In genomic region chr20:31712564-31713311, GRCh38 we compare ENCODE assay signal across 1 cellular context.
TF ChIP-seq lines count a peak whose summit lies in the region.

No MANE protein-coding gene starts in this region.

TF ChIP-seq in H1, 55 proteins besides CTCF, POLR2A, EP300 and RAD21:
- TF ChIP-seq GTF2F1 (IDR thresholded peaks at IDR 0.05; ENCODE audit: borderline replicate concordance, low read depth, low read length), result no peak
- no peak for TF ChIP-seq SP2 (IDR thresholded peaks at IDR 0.05; ENCODE audit: low read length)
- no peak for TF ChIP-seq SRF (IDR thresholded peaks at IDR 0.05; ENCODE audit: low read depth, low read length)
- TF ChIP-seq SAP30 (IDR thresholded peaks at IDR 0.05; ENCODE audit: insufficient read depth, insufficient replicate concordance, low read length), result no peak
- TF ChIP-seq RXRA (IDR thresholded peaks at IDR 0.05; ENCODE audit: insufficient read depth, low read depth, low read length), result no peak
- no peak; the same call in 1 of the 2 replicates for TF ChIP-seq USF2 (IDR thresholded peaks at IDR 0.05; ENCODE audit: low read length)
- no peak for TF ChIP-seq EGR1 (IDR thresholded peaks at IDR 0.05; ENCODE audit: borderline replicate concordance, low read depth, low read length)
- no peak for TF ChIP-seq E2F6 (IDR thresholded peaks at IDR 0.05)
- peak; percentile 91 for TF ChIP-seq SP1 (IDR thresholded peaks at IDR 0.05; ENCODE audit: low read depth, low read length)
- peak; percentile 10 for TF ChIP-seq KDM4A (IDR thresholded peaks at IDR 0.05; ENCODE audit: low read depth, low read length, severe bottlenecking)
- TF ChIP-seq TAF7 (optimal IDR thresholded peaks at IDR 0.05; ENCODE audit: borderline replicate concordance, low read depth, low read length), result no peak
- peak; percentile 95 for TF ChIP-seq ASH2L (IDR thresholded peaks at IDR 0.05; ENCODE audit: low read length)
- no peak for TF ChIP-seq SP4 (IDR thresholded peaks at IDR 0.05; ENCODE audit: low read length)
- TF ChIP-seq CHD2 (IDR thresholded peaks at IDR 0.05; ENCODE audit: low read length), result peak; percentile 32; the same call in 1 of the 2 replicates
- TF ChIP-seq FOSL1 (IDR thresholded peaks at IDR 0.05; ENCODE audit: insufficient read depth, low read depth, low read length), result no peak
- TF ChIP-seq RBBP5 (IDR thresholded peaks at IDR 0.05; ENCODE audit: borderline replicate concordance, low read depth, low read length), result peak; percentile 70; the same call in 1 of the 2 replicates
- TF ChIP-seq MAX (IDR thresholded peaks at IDR 0.05), result peak; percentile 84
- TF ChIP-seq ATF2 (IDR thresholded peaks at IDR 0.05; ENCODE audit: low read length), result no peak
- TF ChIP-seq CTBP2 (IDR thresholded peaks at IDR 0.05; ENCODE audit: borderline replicate concordance, insufficient read depth, insufficient read length, low read length), result peak; percentile 24
- no peak for TF ChIP-seq BRCA1 (IDR thresholded peaks at IDR 0.05; ENCODE audit: low read depth, low read length)
- TF ChIP-seq HDAC6 (IDR thresholded peaks at IDR 0.05; ENCODE audit: low read depth, low read length), result no peak
- no peak for TF ChIP-seq TBP (IDR thresholded peaks at IDR 0.05; ENCODE audit: low read depth, low read length)
- TF ChIP-seq POU5F1 (IDR thresholded peaks at IDR 0.05; ENCODE audit: low read depth, low read length), result no peak
- TF ChIP-seq YY1 (IDR thresholded peaks at IDR 0.05; ENCODE audit: low read depth, low read length), result 0 out of 2 replicates have a peak, but pooled peaks have one; percentile 51
- peak in 1 of 2 experiments; percentile 55; a peak in 1 of 4 replicates for TF ChIP-seq HDAC2 (IDR thresholded peaks at IDR 0.05; ENCODE audit: borderline replicate concordance in 1 of 2, low read depth in 2 of 2, low read length in 2 of 2)
- TF ChIP-seq RNF2 (IDR thresholded peaks at IDR 0.05; ENCODE audit: borderline replicate concordance, low read depth, low read length, missing control alignments, poor library complexity, severe bottlenecking), result no peak
- TF ChIP-seq KDM5A (IDR thresholded peaks at IDR 0.05; ENCODE audit: low read length), result no peak
- TF ChIP-seq ATF3 (IDR thresholded peaks at IDR 0.05; ENCODE audit: insufficient read depth, low read depth, low read length), result no peak
- TF ChIP-seq RFX5 (IDR thresholded peaks at IDR 0.05; ENCODE audit: borderline replicate concordance, low read depth, low read length), result no peak
- TF ChIP-seq ZNF274 (IDR thresholded peaks at IDR 0.05; ENCODE audit: borderline replicate concordance, extremely low read depth, low read length), result no peak
- no peak for TF ChIP-seq JUN (IDR thresholded peaks at IDR 0.05; ENCODE audit: low read depth, low read length)
- no peak for TF ChIP-seq CBX5 (IDR thresholded peaks at IDR 0.05; ENCODE audit: low read depth, low read length)
- TF ChIP-seq SIN3A (conservative IDR thresholded peaks at IDR 0.05 in 1 of 2, IDR thresholded peaks at IDR 0.05 in 1 of 2; ENCODE audit: low read depth in 1 of 2, low read length in 2 of 2), result peak; percentile 56 to 65; a peak in 1 of 4 replicates
- TF ChIP-seq MAFK (IDR thresholded peaks at IDR 0.05; ENCODE audit: low read depth, low read length), result no peak
- TF ChIP-seq CEBPB (IDR thresholded peaks at IDR 0.05; ENCODE audit: low read depth, low read length), result no peak
- TF ChIP-seq TCF12 (IDR thresholded peaks at IDR 0.05; ENCODE audit: low read depth, low read length), result peak; percentile 63; the same call in 1 of the 2 replicates
- peak in 1 of 2 experiments; percentile 16 for TF ChIP-seq BCL11A (IDR thresholded peaks at IDR 0.05; ENCODE audit: low read depth in 2 of 2, low read length in 2 of 2)
- TF ChIP-seq SUZ12 (IDR thresholded peaks at IDR 0.05; ENCODE audit: low read length), result no peak
- peak; percentile 57 for TF ChIP-seq NANOG (IDR thresholded peaks at IDR 0.05; ENCODE audit: insufficient read depth, low read depth, low read length, poor library complexity, severe bottlenecking)
- no peak for TF ChIP-seq SIX5 (IDR thresholded peaks at IDR 0.05; ENCODE audit: low read depth, low read length)
- TF ChIP-seq CBX8 (IDR thresholded peaks at IDR 0.05; ENCODE audit: borderline replicate concordance, low read depth, low read length), result no peak
- peak; percentile 91 for TF ChIP-seq TEAD4 (IDR thresholded peaks at IDR 0.05; ENCODE audit: low read depth, low read length)
- no peak for TF ChIP-seq CHD7 (IDR thresholded peaks at IDR 0.05; ENCODE audit: insufficient replicate concordance, low read length)
- TF ChIP-seq PHF8 (conservative IDR thresholded peaks at IDR 0.05; ENCODE audit: low read depth, low read length), result no peak
- no peak for TF ChIP-seq JUND (IDR thresholded peaks at IDR 0.05; ENCODE audit: low read length)
- TF ChIP-seq CHD1 (IDR thresholded peaks at IDR 0.05; ENCODE audit: low read depth, low read length), result no peak
- TF ChIP-seq GABPA (IDR thresholded peaks at IDR 0.05; ENCODE audit: borderline replicate concordance, insufficient read depth, low read length), result no peak
- TF ChIP-seq BACH1 (IDR thresholded peaks at IDR 0.05; ENCODE audit: low read length), result no peak
- TF ChIP-seq EZH2 (IDR thresholded peaks at IDR 0.05; ENCODE audit: low read depth, low read length, severe bottlenecking), result no peak
- TF ChIP-seq NRF1 (IDR thresholded peaks at IDR 0.05; ENCODE audit: low read depth, low read length), result no peak
- TF ChIP-seq POLR2AphosphoS5 (IDR thresholded peaks at IDR 0.05; ENCODE audit: low read depth, low read length), result peak; percentile 71; the same call in 1 of the 2 replicates
- TF ChIP-seq KDM1A (IDR thresholded peaks at IDR 0.05; ENCODE audit: borderline replicate concordance, low read length), result no peak
- TF ChIP-seq TAF1 (IDR thresholded peaks at IDR 0.05; ENCODE audit: low read depth, low read length), result no peak
- no peak for TF ChIP-seq SIRT6 (IDR thresholded peaks at IDR 0.05; ENCODE audit: low read length)
- no peak for TF ChIP-seq CREB1 (IDR thresholded peaks at IDR 0.05)
